ENCODE assay signal across 11 cellular contexts in the genomic region with DNA sequence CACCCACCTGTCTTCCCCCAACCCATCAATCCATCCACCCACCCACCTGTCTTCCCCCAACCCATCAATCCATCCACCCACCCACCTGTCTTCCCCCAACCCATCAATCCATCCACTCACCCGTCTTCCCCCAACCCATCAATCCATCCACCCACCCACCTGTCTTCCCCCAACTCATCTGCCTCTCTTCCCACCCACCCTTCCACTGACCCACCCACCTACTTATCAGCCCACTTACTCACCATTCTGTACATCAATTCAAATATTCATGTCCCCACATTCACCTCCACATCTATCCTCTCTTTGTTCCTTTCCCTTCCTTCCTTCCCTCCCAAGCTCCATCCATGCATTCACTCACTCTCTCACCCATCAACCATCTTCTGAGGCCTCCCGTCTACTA. TPM values are rescaled to one million over a fixed set of nuclear protein-coding genes. Genes with fewer than 3 reads are reported as not detected.
"Had no signal": no experiment of that assay in that cellular context is flagged by ENCODE, and none has a peak within 500 bp of the region (broad histone marks: within the 10 kb centered on the region; RNA-seq: fewer than 3 reads in every experiment).

No MANE protein-coding gene starts in this region.

RNA-seq across cellular contexts. Expression of a gene that starts 6.4 kb away (rescaled TPM):
- total RNA-seq: left cardiac atrium, left lobe of liver, left ventricle myocardium inferior, lower lobe of right lung, lung microvascular endothelial cell, mammary epithelial cell, mesenteric fat pad, mucosa of gallbladder had no signal

RNA-seq across cellular contexts. Expression of a gene that starts 20.4 kb away (rescaled TPM):
- total RNA-seq: kidney epithelial cell, left cardiac atrium, left lobe of liver, left ventricle myocardium inferior, left ventricle myocardium superior, lower leg skin, lung microvascular endothelial cell, mammary epithelial cell, mesenteric fat pad had no signal
